ENCODE assay signal across 8 cellular contexts in the genomic region with DNA sequence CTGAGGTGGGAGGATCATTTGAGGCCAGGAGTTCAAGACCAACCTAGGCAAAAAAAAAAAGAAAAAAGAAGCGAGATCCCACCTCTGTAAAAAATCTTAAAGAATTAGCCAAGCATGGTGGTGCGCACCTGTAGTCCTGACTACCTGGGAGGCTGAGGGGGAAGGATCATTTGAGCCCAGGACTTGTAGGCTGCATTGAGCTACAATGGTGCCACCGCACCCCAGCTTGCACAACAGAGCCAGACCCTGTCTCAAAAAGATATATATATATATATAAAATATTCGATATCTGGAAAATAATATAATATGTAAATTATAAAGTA. TPM values are rescaled to one million over a fixed set of nuclear protein-coding genes. Genes with fewer than 3 reads are reported as not detected.
DNase-seq lines count a peak whose midpoint lies in the region; ATAC-seq, FAIRE-seq and TF ChIP-seq lines count a peak whose summit lies in the region.

No MANE protein-coding gene starts in this region.

- 76 to 79% (median 78%) methylated on average over 4 of the region's 4 CpGs for WGBS in small intestine, 3 donors

- peak overlapping the region; percentile 99; the same call in 1 of the 2 replicates for H3K4me3 ChIP-seq in GM06990 (replicated peaks; ENCODE audit: low read depth, low read length)
- H3K4me3 ChIP-seq in NB4 (ENCODE audit: low read depth, low read length) = peak overlapping the region; percentile 59
- no peak overlapping the region for H3K4me3 ChIP-seq in colonic mucosa
- H3K4me3 ChIP-seq in small intestine (ENCODE audit: low read depth in 1 of 2, low read length in 2 of 2) = peak overlapping the region in 1 of 2 donors; percentile 67

- ATAC-seq in HG02884 (IDR thresholded peaks at IDR 0.05; ENCODE audit: unreplicated experiment) (no peak), GM21447 (IDR thresholded peaks at IDR 0.05; ENCODE audit: unreplicated experiment) (no peak)

- no peaks in the 10 kb centered on the region for H3K27me3 Mint-ChIP-seq in osteocyte (ENCODE audit: unreplicated experiment)

- H3K27ac Mint-ChIP-seq in osteocyte (ENCODE audit: unreplicated experiment) = peak overlapping the region; percentile 88

- H3K4me3 Mint-ChIP-seq in osteocyte (ENCODE audit: unreplicated experiment) = peak overlapping the region; percentile 88

- TF ChIP-seq CTCF in GM06990 (IDR thresholded peaks at IDR 0.05; ENCODE audit: insufficient read depth, low read length, poor library complexity, severe bottlenecking) (no peak), NB4 (IDR thresholded peaks at IDR 0.05; ENCODE audit: low read depth, low read length) (no peak), colonic mucosa (IDR thresholded peaks at IDR 0.05) (no peak), osteocyte (IDR thresholded peaks at IDR 0.05) (no peak)

- H3K27ac ChIP-seq in colonic mucosa (peak overlapping the region; percentile 90), small intestine (ENCODE audit: low read depth in 1 of 2, low read length in 1 of 2) (peak overlapping the region in 1 of 2 donors; percentile 99)

- intact Hi-C loops in colonic mucosa (cut with DNase I) = loop anchor here (10.0 kb wide), 1 partner anchor 276 kb away; the partner anchor contains the start of gene MAN2C1

- TF ChIP-seq POLR2A in NB4 (IDR thresholded peaks at IDR 0.05; ENCODE audit: extremely low read depth, insufficient read length) = no peak

- H3K9me3 ChIP-seq in colonic mucosa (no peaks in the 10 kb centered on the region), small intestine (ENCODE audit: control insufficient read depth, low read depth) (no peaks in the 10 kb centered on the region)

- no peak overlapping the region for H3K9ac ChIP-seq in colonic mucosa (ENCODE audit: low read depth in 2 of 2, low read length in 2 of 2)

- DNase-seq in GM06990 (ENCODE audit: extremely low read depth, insufficient read length) (no peak), NB4 (ENCODE audit: low read depth) (no peak), colonic mucosa (no peak), osteocyte (ENCODE audit: extremely low spot score, unreplicated experiment) (no peak), small intestine (no peak)
- no peak for DNase-seq in stimulated activated CD4-positive, alpha-beta T cell treated with anti-CD3 and anti-CD28 coated beads, Interleukin-2, amount 100 ng/mL, for 48 hours

- FAIRE-seq in small intestine (lab: Jason Lieb, UNC) = no peak

- no peaks in the 10 kb centered on the region for H3K9me3 Mint-ChIP-seq in osteocyte (ENCODE audit: unreplicated experiment)

- no peaks in the 10 kb centered on the region for H3K36me3 ChIP-seq in GM06990 (ENCODE audit: control insufficient read depth, insufficient read depth, low read length)
- H3K36me3 ChIP-seq in colonic mucosa = no peaks in the 10 kb centered on the region
- H3K36me3 ChIP-seq in small intestine (ENCODE audit: control insufficient read depth in 2 of 2, insufficient read depth in 2 of 2, low read length in 2 of 2) = no peaks in the 10 kb centered on the region

- H3K4me1 ChIP-seq in colonic mucosa (peaks cover 10% of the 10 kb centered on the region), small intestine (ENCODE audit: control insufficient read depth in 2 of 2, insufficient read depth in 1 of 2, low read depth in 1 of 2, low read length in 1 of 2) (peaks cover 4 to 6% of the 10 kb centered on the region in 2 donors)

- no peaks in the 10 kb centered on the region for H3K36me3 Mint-ChIP-seq in osteocyte (ENCODE audit: unreplicated experiment)

- peaks cover 36% of the 10 kb centered on the region for H3K4me1 Mint-ChIP-seq in osteocyte (ENCODE audit: unreplicated experiment)

- H3K27me3 ChIP-seq in GM06990 (replicated peaks; ENCODE audit: control insufficient read depth, insufficient read depth, low read length) = no peaks in the 10 kb centered on the region
- H3K27me3 ChIP-seq in colonic mucosa = no peaks in the 10 kb centered on the region
- H3K27me3 ChIP-seq in small intestine (ENCODE audit: control insufficient read depth in 2 of 2, insufficient read depth in 2 of 2, low read length in 2 of 2) = no peaks in the 10 kb centered on the region

RNA-seq across cellular contexts. Expression of gene IMP3, which starts 1.1 kb away (rescaled TPM):
- total RNA-seq in colonic mucosa (10 to 100 TPM; 55.3 to 94.6 TPM), osteocyte (31.9 and 36.5 TPM in 2 replicates)
- polyA plus RNA-seq in small intestine = 100 to 1,000 TPM in 1 of 3 donors, 10 to 100 TPM in 2; 93.2 to 139 (median 93.3) TPM

RNA-seq across cellular contexts. Expression of gene SNX33, which starts 6.6 kb away (rescaled TPM):
- total RNA-seq in colonic mucosa = 10 to 100 TPM; 26.2 to 28.1 TPM
- 36.3 and 36.7 TPM in 2 replicates for total RNA-seq in osteocyte
- 10 to 100 TPM; 11.0 to 18.0 (median 12.4) TPM for polyA plus RNA-seq in small intestine

RNA-seq across cellular contexts. Expression of gene SNUPN, which starts 15.6 kb away (rescaled TPM):
- total RNA-seq in colonic mucosa (10 to 100 TPM; 19.1 to 20.7 TPM), osteocyte (27.0 and 27.9 TPM in 2 replicates)
- 10 to 100 TPM; 19.5 to 24.6 (median 22.1) TPM for polyA plus RNA-seq in small intestine
